Comparison of ENCODE assay signal across 1 cellular context in the genomic region with DNA sequence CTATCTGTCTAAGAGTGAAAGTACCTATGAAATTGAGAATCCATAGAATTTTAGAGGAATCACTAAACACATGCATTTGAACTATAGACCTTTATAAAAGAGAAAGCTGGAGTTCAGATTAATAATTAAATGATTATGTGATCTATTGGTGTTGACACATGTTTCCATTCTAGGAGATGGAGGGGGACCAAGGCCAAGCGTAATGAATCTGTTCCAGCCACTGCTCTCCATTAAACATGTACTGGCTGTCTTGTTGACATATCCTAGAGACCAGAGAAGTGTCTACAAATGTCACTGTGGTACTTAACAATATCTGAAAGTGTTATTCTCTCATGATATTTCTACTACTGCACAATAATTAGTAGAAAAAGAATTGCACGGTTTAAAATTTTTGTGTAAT.
TF ChIP-seq lines count a peak whose summit lies in the region.

No MANE protein-coding gene starts in this region.

TF ChIP-seq in liver, 16 proteins besides CTCF, POLR2A, EP300 and RAD21 (continued from another document):
- peak; percentile 96 for TF ChIP-seq FOXA2 (IDR thresholded peaks at IDR 0.05)
- TF ChIP-seq NR2F2 (IDR thresholded peaks at IDR 0.05), result no peak
- peak; percentile 95 for TF ChIP-seq FOXA1 (IDR thresholded peaks at IDR 0.05)
- peak; percentile 91 for TF ChIP-seq YY1 (IDR thresholded peaks at IDR 0.05)
- peak; percentile 73 to 76 for TF ChIP-seq HNF4A (conservative IDR thresholded peaks at IDR 0.05)
- no peak for TF ChIP-seq EGR1 (IDR thresholded peaks at IDR 0.05; ENCODE audit: low read depth in 2 of 2)
- TF ChIP-seq JUND (IDR thresholded peaks at IDR 0.05), result peak in 1 of 2 donors; percentile 55
- TF ChIP-seq, protein P1, sequence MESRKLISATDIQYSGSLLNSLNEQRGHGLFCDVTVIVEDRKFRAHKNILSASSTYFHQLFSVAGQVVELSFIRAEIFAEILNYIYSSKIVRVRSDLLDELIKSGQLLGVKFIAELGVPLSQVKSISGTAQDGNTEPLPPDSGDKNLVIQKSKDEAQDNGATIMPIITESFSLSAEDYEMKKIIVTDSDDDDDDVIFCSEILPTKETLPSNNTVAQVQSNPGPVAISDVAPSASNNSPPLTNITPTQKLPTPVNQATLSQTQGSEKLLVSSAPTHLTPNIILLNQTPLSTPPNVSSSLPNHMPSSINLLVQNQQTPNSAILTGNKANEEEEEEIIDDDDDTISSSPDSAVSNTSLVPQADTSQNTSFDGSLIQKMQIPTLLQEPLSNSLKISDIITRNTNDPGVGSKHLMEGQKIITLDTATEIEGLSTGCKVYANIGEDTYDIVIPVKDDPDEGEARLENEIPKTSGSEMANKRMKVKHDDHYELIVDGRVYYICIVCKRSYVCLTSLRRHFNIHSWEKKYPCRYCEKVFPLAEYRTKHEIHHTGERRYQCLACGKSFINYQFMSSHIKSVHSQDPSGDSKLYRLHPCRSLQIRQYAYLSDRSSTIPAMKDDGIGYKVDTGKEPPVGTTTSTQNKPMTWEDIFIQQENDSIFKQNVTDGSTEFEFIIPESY (IDR thresholded peaks at IDR 0.05), result peak; percentile 71
- TF ChIP-seq TAF1 (conservative IDR thresholded peaks at IDR 0.05), result no peak
- TF ChIP-seq, protein P2, sequence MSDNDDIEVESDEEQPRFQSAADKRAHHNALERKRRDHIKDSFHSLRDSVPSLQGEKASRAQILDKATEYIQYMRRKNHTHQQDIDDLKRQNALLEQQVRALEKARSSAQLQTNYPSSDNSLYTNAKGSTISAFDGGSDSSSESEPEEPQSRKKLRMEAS (IDR thresholded peaks at IDR 0.05), result peak; percentile 58
